In genomic region chr6:128763599-128764300, GRCh38 we compare ENCODE assay signal across 34 cellular contexts.
DNase-seq lines count a peak whose midpoint lies in the region; ATAC-seq, FAIRE-seq and TF ChIP-seq lines count a peak whose summit lies in the region.
"Had no signal": no experiment of that assay in that cellular context is flagged by ENCODE, and none has a peak within 500 bp of the region (broad histone marks: within the 10 kb centered on the region; RNA-seq: fewer than 3 reads in every experiment).

No MANE protein-coding gene starts in this region.

- no TSS peak for BruUV-seq in HCT116 (replicated peaks; lab: Mats Ljungman, UMichigan)

- TF ChIP-seq CTCF in HCT116 (IDR thresholded peaks at IDR 0.05 in 2 of 3, conservative IDR thresholded peaks at IDR 0.05 in 1 of 3; ENCODE audit: borderline replicate concordance in 1 of 3, insufficient read depth in 1 of 3, low read depth in 2 of 3, low read length in 2 of 3) (no peak), epithelial cell of proximal tubule (conservative IDR thresholded peaks at IDR 0.05; ENCODE audit: low read depth, low read length) (no peak)

- CTCF ChIA-PET in HCT116 (lab: Charles Lee), result no interaction called here

- no peaks in the 10 kb centered on the region for H3K36me3 ChIP-seq in HCT116 (ENCODE audit: control insufficient read depth in 1 of 2, insufficient read depth in 2 of 2, low read length in 2 of 2)
- H3K36me3 ChIP-seq in aorta (ENCODE audit: control insufficient read depth in 1 of 2, insufficient read depth in 2 of 2, low read length in 1 of 2), result no peaks in the 10 kb centered on the region
- H3K36me3 ChIP-seq: MG63, neutrophil, stomach, tibial artery, vagina had no signal

- RAD21 ChIA-PET in HCT116 (lab: Charles Lee; ENCODE audit: low non-redundant PET in 1 of 2, low total read pairs in 2 of 2, uncharacterized antibody in 2 of 2, unreplicated experiment in 2 of 2), result no interaction called here

- peaks cover 2% of the 10 kb centered on the region; the same call in 1 of the 2 replicates for H3K9me2 ChIP-seq in HCT116 (ENCODE audit: insufficient read depth)

- peaks cover 4 to 6% of the 10 kb centered on the region in 2 donors for H3K9me3 Mint-ChIP-seq in activated naive CD4-positive, alpha-beta T cell treated with anti-CD3 and anti-CD28 coated beads, Interleukin-2, amount 50 U/mL, for 72 hours

- no peak overlapping the region for H3K9ac ChIP-seq in HCT116 (ENCODE audit: low read length)

- no peak overlapping the region for H2AFZ ChIP-seq in HCT116 (ENCODE audit: low read depth, low read length, poor library complexity, severe bottlenecking)
- H2AFZ ChIP-seq: PC-9 had no signal

- FAIRE-seq in GM12891 (lab: Jason Lieb, UNC), result peak; percentile 69
- FAIRE-seq: endothelial cell of umbilical vein had no signal

- peaks cover 0 to 6% of the 10 kb centered on the region in 2 experiments; a peak in 2 of 4 replicates for H3K9me3 ChIP-seq in HCT116 (ENCODE audit: control insufficient read depth in 1 of 2, insufficient read depth in 1 of 2, low read depth in 1 of 2, low read length in 2 of 2)
- H3K9me3 ChIP-seq in aorta (ENCODE audit: control insufficient read depth, low read length), result peaks cover 2% of the 10 kb centered on the region
- H3K9me3 ChIP-seq: MG63, neutrophil, vagina had no signal

- no peak for TF ChIP-seq POLR2A in GM12891 (IDR thresholded peaks at IDR 0.05; ENCODE audit: low read depth, low read length)
- TF ChIP-seq POLR2A in HCT116 (IDR thresholded peaks at IDR 0.05; ENCODE audit: borderline replicate concordance, extremely low read depth, insufficient read depth, insufficient read length), result no peak

- H4K20me1 ChIP-seq in HCT116 (ENCODE audit: insufficient read depth), result no peaks in the 10 kb centered on the region

- no peak overlapping the region for H3K27ac ChIP-seq in HCT116 (ENCODE audit: low read depth, low read length)
- no peak overlapping the region for H3K27ac ChIP-seq in aorta (ENCODE audit: low read depth in 1 of 2, low read length in 2 of 2)
- H3K27ac ChIP-seq: C4-2B, HL-60, neutrophil, PC-9, stomach, tibial artery, vagina had no signal

- ATAC-seq in HCT116, result no peak
- ATAC-seq in HG03565 (IDR thresholded peaks at IDR 0.05; ENCODE audit: unreplicated experiment), result peak; percentile 49
- no peak for ATAC-seq in activated naive CD4-positive, alpha-beta T cell treated with anti-CD3 and anti-CD28 coated beads, Interleukin-2, amount 50 U/mL, for 72 hours
- ATAC-seq in aorta (ENCODE audit: low FRiP score), result no peak
- ATAC-seq: activated T-cell treated with anti-CD3 and anti-CD28 coated beads, Interleukin-2, amount 50 U/mL, for 72 hours; naive thymus-derived CD4-positive, alpha-beta T cell; sciatic nerve had no signal

- H3K36me3 Mint-ChIP-seq in activated naive CD4-positive, alpha-beta T cell treated with anti-CD3 and anti-CD28 coated beads, Interleukin-2, amount 50 U/mL, for 72 hours, result no peaks in the 10 kb centered on the region
- H3K36me3 Mint-ChIP-seq: activated CD4-positive, alpha-beta memory T cell treated with anti-CD3 and anti-CD28 coated beads for 36 hours; brain; naive thymus-derived CD4-positive, alpha-beta T cell had no signal

- no peak overlapping the region for H3K4me2 ChIP-seq in HCT116 (ENCODE audit: low read length)
- H3K4me2 ChIP-seq: PC-9 had no signal

- intact Hi-C loops in HCT116 (cut with micrococcal nuclease), result no loop called here
- intact Hi-C loops in aorta (cut with DNase I), result no loop called here

- H3K79me2 ChIP-seq in HCT116 (ENCODE audit: insufficient read depth, low read length), result no peaks in the 10 kb centered on the region

- H3K4me1 ChIP-seq in HCT116 (ENCODE audit: control insufficient read depth in 1 of 2, insufficient read depth in 2 of 2, low read length in 2 of 2) (no peaks in the 10 kb centered on the region), aorta (ENCODE audit: control insufficient read depth in 1 of 2, insufficient read depth in 2 of 2, low read length in 2 of 2) (no peaks in the 10 kb centered on the region)
- H3K4me1 ChIP-seq: Caco-2, stomach, tibial artery, vagina had no signal

- 62 to 65% methylated on average over 2 of the region's 2 CpGs for WGBS in aorta, 2 donors

- H3K4me3 ChIP-seq in HCT116 (replicated peaks in 1 of 2; ENCODE audit: low read depth in 1 of 2, low read length in 2 of 2), result no peak overlapping the region
- no peak overlapping the region for H3K4me3 ChIP-seq in epithelial cell of proximal tubule (ENCODE audit: low read depth, low read length)
- no peak overlapping the region for H3K4me3 ChIP-seq in aorta (ENCODE audit: low read length in 2 of 2)
- H3K4me3 ChIP-seq: MG63, PC-9, stomach, tibial artery, vagina had no signal

- TF ChIP-seq RAD21 in HCT116 (IDR thresholded peaks at IDR 0.05; ENCODE audit: low read depth), result no peak

- no peak for DNase-seq in GM12891 (ENCODE audit: insufficient read length, low spot score)
- DNase-seq in HCT116 (ENCODE audit: low read depth, low spot score), result no peak
- peak; percentile 4 for DNase-seq in epithelial cell of proximal tubule (ENCODE audit: low read depth)
- DNase-seq in activated naive CD4-positive, alpha-beta T cell treated with anti-CD3 and anti-CD28 coated beads, Interleukin-2, amount 50 U/mL, for 72 hours (ENCODE audit: low spot score in 2 of 2), result no peak
- no peak for DNase-seq in aorta
- DNase-seq in medulla oblongata (ENCODE audit: extremely low spot score), result no peak
- DNase-seq in superior temporal gyrus (ENCODE audit: extremely low spot score), result no peak
- DNase-seq: activated CD4-positive, alpha-beta memory T cell treated with anti-CD3 and anti-CD28 coated beads for 36 hours; activated CD4-positive, CD25-positive, alpha-beta regulatory T cell treated with anti-CD3 and anti-CD28 coated beads, Interleukin-2, amount 50 U/mL, for 72 hours; activated naive CD4-positive, alpha-beta T cell treated with Interleukin-2 at 50 U/mL for 16 hours; activated T-cell treated with anti-CD3 and anti-CD28 coated beads, Interleukin-2, amount 50 U/mL, for 72 hours; Caco-2; DMS53; HCEC 1CT; islet precursor cell; KG1; MG63; midbrain; naive thymus-derived CD4-positive, alpha-beta T cell; NCI-H2029; NCI-H2227 treated with DMSO at 0.1 percent for 48 hours; NCI-H69; PC-9; stimulated activated CD4-positive, alpha-beta T cell treated with anti-CD3 and anti-CD28 coated beads, Interleukin-2, amount 100 ng/mL, for 48 hours; stomach; tibial artery had no signal

- H3K27ac Mint-ChIP-seq in activated naive CD4-positive, alpha-beta T cell treated with anti-CD3 and anti-CD28 coated beads, Interleukin-2, amount 50 U/mL, for 72 hours, result no peak overlapping the region
- H3K27ac Mint-ChIP-seq: activated CD4-positive, alpha-beta memory T cell treated with anti-CD3 and anti-CD28 coated beads for 36 hours; activated T-cell treated with anti-CD3 and anti-CD28 coated beads, Interleukin-2, amount 50 U/mL, for 72 hours; brain; naive thymus-derived CD4-positive, alpha-beta T cell had no signal

- POLR2A ChIA-PET in HCT116 (lab: Charles Lee), result no interaction called here

- no peaks in the 10 kb centered on the region for H3K27me3 ChIP-seq in HCT116 (ENCODE audit: insufficient read depth, low read length)
- no peaks in the 10 kb centered on the region for H3K27me3 ChIP-seq in aorta (ENCODE audit: control insufficient read depth in 1 of 2, insufficient read depth in 2 of 2, low read length in 1 of 2)
- H3K27me3 ChIP-seq: MG63, neutrophil, stomach, tibial artery, vagina had no signal

TF ChIP-seq in GM12891, 5 proteins besides CTCF, POLR2A, EP300 and RAD21:
- TF ChIP-seq TAF1 (IDR thresholded peaks at IDR 0.05; ENCODE audit: low read depth, low read length) (no peak), SPI1 (IDR thresholded peaks at IDR 0.05; ENCODE audit: low read depth, low read length) (no peak), PAX5 (IDR thresholded peaks at IDR 0.05; ENCODE audit: insufficient read depth, low read length, severe bottlenecking) (no peak), POLR2AphosphoS5 (IDR thresholded peaks at IDR 0.05; ENCODE audit: low read depth, low read length) (no peak), POU2F2 (IDR thresholded peaks at IDR 0.05; ENCODE audit: low read depth, low read length) (no peak)
TF ChIP-seq in GM12891: peak in this region for 0.

TF ChIP-seq in HCT116, 20 proteins besides CTCF, POLR2A, EP300 and RAD21:
- TF ChIP-seq TCF7L2 (IDR thresholded peaks at IDR 0.05; ENCODE audit: borderline replicate concordance, extremely low read depth, insufficient read depth, insufficient read length) (no peak), YY1 (IDR thresholded peaks at IDR 0.05; ENCODE audit: extremely low read depth, insufficient replicate concordance, low read depth, low read length) (no peak), SRF (IDR thresholded peaks at IDR 0.05; ENCODE audit: low read depth) (peak; percentile 44; the same call in 1 of the 2 replicates)
TF ChIP-seq in HCT116: peak in this region for 1.
